1 cellular context compared by ENCODE assay signal in the genomic region with DNA sequence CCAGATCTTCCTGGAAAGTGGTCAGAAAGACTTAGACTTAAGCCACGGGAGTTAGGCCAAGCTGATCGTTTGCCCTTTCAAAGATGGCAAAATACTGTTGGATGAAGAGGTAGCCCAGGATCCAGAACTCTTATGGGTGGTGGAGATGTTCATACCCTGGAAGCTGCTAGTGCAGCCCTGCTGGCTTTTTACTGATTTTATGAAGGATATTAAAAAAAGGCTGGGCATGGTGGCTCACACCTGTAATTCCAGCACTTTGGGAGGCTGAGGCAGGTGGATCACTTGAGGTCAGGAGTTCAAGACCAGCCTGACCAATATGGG.
TF ChIP-seq lines count a peak whose summit lies in the region.

No MANE protein-coding gene starts in this region.

TF ChIP-seq in GM12878, 131 proteins besides CTCF, POLR2A, EP300 and RAD21:
- peak; percentile 98 for TF ChIP-seq MLLT1 (IDR thresholded peaks at IDR 0.05)
